In the genomic region with DNA sequence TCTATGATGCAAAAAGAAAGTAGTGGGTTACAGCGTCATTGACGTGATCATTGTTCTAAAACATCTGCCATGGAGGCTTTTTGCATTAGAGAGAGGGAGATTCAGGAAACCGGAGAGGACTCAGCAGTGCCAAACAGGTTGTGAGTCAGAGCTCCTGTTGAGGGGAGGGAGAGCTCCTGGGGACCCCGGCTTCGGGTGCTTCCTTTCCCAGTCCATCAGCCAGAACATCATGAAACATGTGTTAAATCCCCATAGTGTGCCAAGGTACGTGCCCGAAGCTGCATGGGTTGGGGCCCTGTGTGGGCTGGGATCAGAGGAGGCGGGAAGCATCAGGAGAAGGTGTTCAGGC, we compare ENCODE assay signal across 8 cellular contexts. TPM values are rescaled to one million over a fixed set of nuclear protein-coding genes. Genes with fewer than 3 reads are reported as not detected.
DNase-seq lines count a peak whose midpoint lies in the region; ATAC-seq, FAIRE-seq and TF ChIP-seq lines count a peak whose summit lies in the region.

No MANE protein-coding gene starts in this region.

- H3K4me3 ChIP-seq in astrocyte (ENCODE audit: insufficient read depth, low read depth, low read length), result peak overlapping the region; percentile 64
- no peak overlapping the region for H3K4me3 ChIP-seq in mesendoderm (ENCODE audit: low read length)

- H3K4me1 Mint-ChIP-seq in CD14-positive monocyte (peaks cover 46% of the 10 kb centered on the region), astrocyte (ENCODE audit: low read depth, unreplicated experiment) (peaks cover 20% of the 10 kb centered on the region)

- FAIRE-seq in astrocyte (lab: Jason Lieb, UNC) (no peak), RCC 7860 (lab: Jason Lieb, UNC) (no peak)

- ATAC-seq in HG03039 (IDR thresholded peaks at IDR 0.05; ENCODE audit: unreplicated experiment), result peak; percentile 16
- no peak for ATAC-seq in left colon
- no peak for ATAC-seq in HG03378 (IDR thresholded peaks at IDR 0.05; ENCODE audit: unreplicated experiment)
- no peak for ATAC-seq in HG03469 (IDR thresholded peaks at IDR 0.05; ENCODE audit: unreplicated experiment)

- H3K9ac ChIP-seq in astrocyte (ENCODE audit: low read length), result no peak overlapping the region
- H3K9ac ChIP-seq in mesendoderm (ENCODE audit: low read length), result no peak overlapping the region

- H3K79me2 ChIP-seq in astrocyte (ENCODE audit: insufficient read depth, low read length) (no peaks in the 10 kb centered on the region), mesendoderm (ENCODE audit: control insufficient read depth, insufficient read depth, low read length) (no peaks in the 10 kb centered on the region)

- H3K36me3 Mint-ChIP-seq in CD14-positive monocyte, result peaks cover 24 to 27% of the 10 kb centered on the region in 2 donors
- H3K36me3 Mint-ChIP-seq in astrocyte (ENCODE audit: low read depth, unreplicated experiment), result no peaks in the 10 kb centered on the region

- H4K8ac ChIP-seq in mesendoderm (ENCODE audit: low read depth, low read length), result no peak overlapping the region

- H3K36me3 ChIP-seq in astrocyte (ENCODE audit: insufficient read depth, low read length) (no peaks in the 10 kb centered on the region), mesendoderm (ENCODE audit: control insufficient read depth, insufficient read depth, low read length) (no peaks in the 10 kb centered on the region)

- H2BK5ac ChIP-seq in mesendoderm (ENCODE audit: low read length), result no peak overlapping the region

- H3K79me1 ChIP-seq in mesendoderm (ENCODE audit: low read length), result no peaks in the 10 kb centered on the region

- no CpG with 5 or more reads among the region's 8 CpGs for WGBS in mesendoderm (ENCODE audit: extremely low coverage, insufficient coverage, low lambda C conversion rate)

- H3K27me3 Mint-ChIP-seq in CD14-positive monocyte (ENCODE audit: low read depth in 3 of 3) (peaks cover 6 to 9% (median 7%) of the 10 kb centered on the region in 3 donors), astrocyte (ENCODE audit: low read depth, unreplicated experiment) (peaks cover 13% of the 10 kb centered on the region)

- H2BK120ac ChIP-seq in mesendoderm (ENCODE audit: low read depth, low read length), result no peak overlapping the region

- peak overlapping the region; percentile 76 for H2AFZ ChIP-seq in astrocyte (ENCODE audit: low read depth, low read length)

- H2BK15ac ChIP-seq in mesendoderm (replicated peaks; ENCODE audit: low read depth), result no peak overlapping the region

- TF ChIP-seq CTCF in CD14-positive monocyte (IDR thresholded peaks at IDR 0.05) (no peak), astrocyte (IDR thresholded peaks at IDR 0.05; ENCODE audit: insufficient read depth, low read depth, low read length) (no peak)

- H2AK5ac ChIP-seq in mesendoderm (ENCODE audit: low read length), result no peak overlapping the region

- peak overlapping the region; percentile 90 to 99 (median 98) for H3K27ac Mint-ChIP-seq in CD14-positive monocyte
- H3K27ac Mint-ChIP-seq in astrocyte (ENCODE audit: unreplicated experiment), result peak overlapping the region; percentile 85

- H3K4me3 Mint-ChIP-seq in CD14-positive monocyte (peak overlapping the region; percentile 88 to 99), astrocyte (ENCODE audit: unreplicated experiment) (peak overlapping the region; percentile 89)

- H4K5ac ChIP-seq in mesendoderm (ENCODE audit: low read length), result no peak overlapping the region

- peaks cover 16% of the 10 kb centered on the region for H3K4me1 ChIP-seq in astrocyte (ENCODE audit: insufficient read depth, low read length)
- H3K4me1 ChIP-seq in mesendoderm (ENCODE audit: control insufficient read depth, low read depth, low read length), result peaks cover 2% of the 10 kb centered on the region

- peaks cover 5% of the 10 kb centered on the region for H4K20me1 ChIP-seq in astrocyte (ENCODE audit: insufficient read depth, low read length)

- no peaks in the 10 kb centered on the region for H3K9me3 ChIP-seq in astrocyte (ENCODE audit: insufficient read depth, low read depth, low read length)

- peaks cover 0 to 2% (median 0%) of the 10 kb centered on the region in 7 donors for H3K9me3 Mint-ChIP-seq in CD14-positive monocyte
- H3K9me3 Mint-ChIP-seq in astrocyte (ENCODE audit: unreplicated experiment), result no peaks in the 10 kb centered on the region

- no peak overlapping the region for H3K27ac ChIP-seq in astrocyte (ENCODE audit: low read depth, low read length)
- no peak overlapping the region for H3K27ac ChIP-seq in mesendoderm (ENCODE audit: low read depth, low read length)

- H3K18ac ChIP-seq in mesendoderm (ENCODE audit: low read length), result no peak overlapping the region

- no peak overlapping the region for H3K4ac ChIP-seq in mesendoderm (ENCODE audit: low read depth, low read length)

- H3K4me2 ChIP-seq in astrocyte (ENCODE audit: low read length) (peak overlapping the region; percentile 94), mesendoderm (ENCODE audit: low read length) (peak overlapping the region; percentile 24)

- H3K56ac ChIP-seq in mesendoderm (ENCODE audit: low read length), result no peak overlapping the region

- H3K27me3 ChIP-seq in astrocyte (ENCODE audit: insufficient read depth, low read length), result peaks cover 3% of the 10 kb centered on the region
- no peaks in the 10 kb centered on the region for H3K27me3 ChIP-seq in mesendoderm (ENCODE audit: insufficient read depth, low read length, poor library complexity)

- DNase-seq in CD14-positive monocyte (ENCODE audit: low spot score) (peak; percentile 69), astrocyte (ENCODE audit: low read depth) (peak; percentile 76), mesendoderm (peak; percentile 43), left colon (no peak), RCC 7860 (ENCODE audit: low spot score) (no peak)

- intact Hi-C loops in CD14-positive monocyte (cut with micrococcal nuclease) (no loop called here), left colon (cut with DNase I, micrococcal nuclease) (no loop called here)

- no peak overlapping the region for H3K23ac ChIP-seq in mesendoderm (ENCODE audit: low read length)

RNA-seq across cellular contexts. Expression of a gene that starts 0.8 kb away (rescaled TPM):
- polyA plus RNA-seq in CD14-positive monocyte, result 100 to 1,000 TPM in 1 of 2 donors, 10 to 100 TPM in 1; 72.4 to 101 TPM
- 4.9 and 6.0 TPM in 2 replicates for total RNA-seq in astrocyte
- 1.4 TPM for polyA plus RNA-seq in mesendoderm (2013, experiment 1 of 2)
- 1.4 TPM for polyA plus RNA-seq in mesendoderm (2013, experiment 2 of 2)
- total RNA-seq in left colon, result 1 to 10 TPM; 2.4 to 6.4 TPM

Comparison
In these comparisons a context has a peak if more than half of its experiments do, and no peak if none do; other contexts are left out.
1. DNase-seq: peak in CD14-positive monocyte (single experiment), astrocyte (single experiment) and mesendoderm (single experiment); none in left colon (0 of 2) and RCC 7860 (single experiment).